ENCODE assay signal across 17 cellular contexts in the genomic region with DNA sequence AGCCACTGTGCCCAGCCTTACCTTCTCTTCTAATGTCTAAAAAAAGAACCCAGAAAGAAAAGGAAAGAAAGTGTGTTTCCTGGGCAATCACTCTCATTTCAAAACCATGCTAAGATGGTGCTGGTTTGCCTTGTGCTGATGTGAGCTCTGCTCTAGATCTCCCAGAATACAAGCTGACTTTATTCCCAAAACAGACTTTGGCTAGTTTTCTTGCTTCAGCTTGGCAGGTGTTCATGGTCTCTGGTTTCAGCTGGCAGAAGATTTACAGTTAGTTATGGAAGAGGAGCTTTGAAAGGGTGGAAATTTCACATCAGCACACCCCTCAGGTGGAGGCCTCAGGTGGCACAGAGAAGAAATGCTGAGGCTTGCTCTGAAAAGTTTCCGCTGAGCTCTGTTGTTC. TPM values are rescaled to one million over a fixed set of nuclear protein-coding genes. Genes with fewer than 3 reads are reported as not detected.
DNase-seq lines count a peak whose midpoint lies in the region; TF ChIP-seq lines count a peak whose summit lies in the region.
"Had no signal": no experiment of that assay in that cellular context is flagged by ENCODE, and none has a peak within 500 bp of the region (broad histone marks: within the 10 kb centered on the region; RNA-seq: fewer than 3 reads in every experiment).

No MANE protein-coding gene starts in this region.

- no peaks in the 10 kb centered on the region for H3K9me3 Mint-ChIP-seq in nephron
- H3K9me3 Mint-ChIP-seq in Calu3 (ENCODE audit: low read depth, unreplicated experiment), result no peaks in the 10 kb centered on the region
- H3K9me3 Mint-ChIP-seq: HFFc6 had no signal

- H3K9me3 ChIP-seq in esophagus squamous epithelium, result no peaks in the 10 kb centered on the region
- H3K9me3 ChIP-seq in thymus (ENCODE audit: control insufficient read depth), result no peaks in the 10 kb centered on the region
- H3K9me3 ChIP-seq: BLaER1 had no signal

- H3K27me3 ChIP-seq in esophagus squamous epithelium (no peaks in the 10 kb centered on the region), thymus (ENCODE audit: control insufficient read depth, insufficient read depth) (no peaks in the 10 kb centered on the region)
- H3K27me3 ChIP-seq: BLaER1 had no signal

- no peaks in the 10 kb centered on the region for H3K27me3 Mint-ChIP-seq in nephron (ENCODE audit: low read depth)
- no peaks in the 10 kb centered on the region for H3K27me3 Mint-ChIP-seq in Calu3 (ENCODE audit: unreplicated experiment)

- no peak overlapping the region for H3K4me3 ChIP-seq in esophagus squamous epithelium
- H3K4me3 ChIP-seq in thymus (ENCODE audit: low read length), result no peak overlapping the region
- H3K4me3 ChIP-seq: BLaER1 had no signal

- H3K27ac Mint-ChIP-seq in nephron (peak overlapping the region; percentile 11 to 48 (median 23)), Calu3 (ENCODE audit: unreplicated experiment) (no peak overlapping the region)
- H3K27ac Mint-ChIP-seq: HFFc6 had no signal

- 27 to 90% methylated on average over 1 of the region's 1 CpG for WGBS in esophagus squamous epithelium, 2 donors
- 94% methylated on average over 1 of the region's 1 CpG for WGBS in thymus

- intact Hi-C loops in esophagus squamous epithelium (cut with DNase I), result no loop called here
- intact Hi-C loops in Calu3 (cut with micrococcal nuclease; ENCODE audit: unreplicated experiment), result no loop called here

- no peak overlapping the region for H3K4me3 Mint-ChIP-seq in nephron
- H3K4me3 Mint-ChIP-seq in Calu3 (ENCODE audit: low read depth, unreplicated experiment), result no peak overlapping the region
- H3K4me3 Mint-ChIP-seq: HFFc6 had no signal

- TF ChIP-seq POLR2A in esophagus squamous epithelium (IDR thresholded peaks at IDR 0.05), result no peak

- CTCF ChIA-PET in Calu3 (lab: Charles Lee), result no interaction called here

- H3K36me3 Mint-ChIP-seq in nephron (ENCODE audit: low read depth), result no peaks in the 10 kb centered on the region
- H3K36me3 Mint-ChIP-seq in Calu3 (ENCODE audit: insufficient read depth, unreplicated experiment), result no peaks in the 10 kb centered on the region

- H3K4me1 Mint-ChIP-seq in nephron (peaks cover 17% of the 10 kb centered on the region), Calu3 (ENCODE audit: low read depth, unreplicated experiment) (no peaks in the 10 kb centered on the region)

- BruUV-seq in Calu3 (replicated peaks; lab: Mats Ljungman, UMichigan), result no TSS peak

- peak; percentile 36 for DNase-seq in DMS 273 (lab: John Stamatoyannopoulos, UW; ENCODE audit: unreplicated experiment)
- DNase-seq in DMS 273 treated with DMSO at 0.1 percent for 48 hours (lab: John Stamatoyannopoulos, UW), result no peak
- DNase-seq in esophagus squamous epithelium (lab: John Stamatoyannopoulos, UW), result no peak
- DNase-seq in NCI-H524 (lab: John Stamatoyannopoulos, UW), result no peak
- no peak for DNase-seq in Ammon's horn (ENCODE audit: low spot score)
- DNase-seq in Calu3, result no peak
- DNase-seq: DMS153, HFFc6, KBM-7, NCI-H1092, NCI-H1694, NCI-H526, PC-3 had no signal

- H3K36me3 ChIP-seq in esophagus squamous epithelium (no peaks in the 10 kb centered on the region), thymus (ENCODE audit: control insufficient read depth, insufficient read depth) (no peaks in the 10 kb centered on the region)
- H3K36me3 ChIP-seq: BLaER1 had no signal

- peak overlapping the region in 3 of 4 donors; percentile 16 to 70 (median 31) for H3K27ac ChIP-seq in esophagus squamous epithelium
- H3K27ac ChIP-seq in thymus (ENCODE audit: low read depth), result peak overlapping the region; percentile 42
- H3K27ac ChIP-seq: 22Rv1, BLaER1 had no signal

- peaks cover 0 to 6% (median 0%) of the 10 kb centered on the region in 3 donors for H3K4me1 ChIP-seq in esophagus squamous epithelium
- no peaks in the 10 kb centered on the region for H3K4me1 ChIP-seq in thymus (ENCODE audit: control insufficient read depth, insufficient read depth, low read length)
- H3K4me1 ChIP-seq: BLaER1 had no signal

- no peak for TF ChIP-seq CTCF in esophagus squamous epithelium (IDR thresholded peaks at IDR 0.05)
- TF ChIP-seq CTCF in nephron (IDR thresholded peaks at IDR 0.05; ENCODE audit: unreplicated experiment in 3 of 3), result no peak
- no peak for TF ChIP-seq CTCF in Calu3 (IDR thresholded peaks at IDR 0.05; ENCODE audit: unreplicated experiment)

RNA-seq across cellular contexts. Expression of a gene that starts 34.4 kb away (rescaled TPM):
- total RNA-seq in esophagus squamous epithelium (1 to 10 TPM in 3 of 4 donors, under 1 TPM in 1; 0.23 to 1.3 (median 1.2) TPM), Calu3 (2022) (0.40 TPM in 1 of 2 replicates, not detected in the other)
- polyA plus RNA-seq in thymus, result 0.80 TPM

RNA-seq across cellular contexts. Expression of a gene that starts 43.6 kb away (rescaled TPM):
- total RNA-seq in esophagus squamous epithelium (100 to 1,000 TPM in 2 of 4 donors, 10 to 100 TPM in 2; 18.9 to 130 (median 74.5) TPM), Calu3 (2022) (3.6 and 4.1 TPM in 2 replicates)
- 7.7 TPM for polyA plus RNA-seq in thymus
